Comparison of ENCODE assay signal across 8 cellular contexts in the genomic region with DNA sequence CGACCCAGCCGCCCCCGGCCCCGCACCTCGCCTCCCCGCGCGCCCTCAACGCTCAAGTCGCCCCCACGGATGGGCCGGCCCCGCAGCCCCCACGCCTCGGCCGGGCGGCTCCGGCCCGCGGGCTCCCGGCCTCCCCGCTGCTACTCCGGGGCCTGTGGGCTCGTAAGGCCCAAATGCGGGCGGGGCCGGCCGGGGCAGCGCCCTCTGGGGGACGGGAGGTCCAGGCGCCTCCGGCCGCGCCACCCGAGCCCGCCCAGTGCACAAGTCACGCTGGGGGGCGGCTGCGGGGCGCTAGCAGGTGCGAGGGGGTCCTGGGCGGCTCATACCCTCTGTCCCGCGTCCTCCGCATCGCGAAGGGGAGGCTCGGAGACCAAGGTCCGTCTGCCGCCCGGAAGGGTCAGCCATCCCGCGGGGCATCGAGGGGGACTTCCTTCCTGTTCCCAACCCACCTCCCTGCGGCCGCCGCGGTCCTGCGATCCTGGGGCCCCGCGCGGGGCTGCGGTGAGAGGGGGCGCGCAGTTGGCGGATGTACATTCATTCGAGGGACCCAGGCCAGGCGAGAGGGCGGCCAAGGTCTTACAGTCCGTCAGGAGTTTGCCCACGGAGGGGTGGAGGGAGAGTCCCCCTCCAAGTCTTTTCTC. TPM values are rescaled to one million over a fixed set of nuclear protein-coding genes. Genes with fewer than 3 reads are reported as not detected.
DNase-seq lines count a peak whose midpoint lies in the region; ATAC-seq and TF ChIP-seq lines count a peak whose summit lies in the region.

TSS of gene CIZ1 (minus strand) at position 167 of the 641 bp plus-strand sequence. CDS start 715 bp downstream, outside the sequence.

- no peaks in the 10 kb centered on the region for H3K9me3 Mint-ChIP-seq in CD8-positive, alpha-beta T cell
- H3K9me3 Mint-ChIP-seq in nephron progenitor cell = no peaks in the 10 kb centered on the region

- peak; percentile 80 for ATAC-seq in CD8-positive, alpha-beta T cell
- peak; percentile 69 for ATAC-seq in GM19328 (IDR thresholded peaks at IDR 0.05; ENCODE audit: unreplicated experiment)

- intact Hi-C loops in CD8-positive, alpha-beta T cell (cut with DNase I, micrococcal nuclease) = loop anchor here (1.0 to 5.0 kb wide), 12 partner anchors 12 to 231 kb away; partner anchors contain the start of genes BBLN (in 2 of the 2), COQ4 (in 2 of the 2), DNM1 (in 2 of the 2) and GOLGA2 (in 2 of the 2)
- intact Hi-C loops in stomach (cut with DNase I; ENCODE audit: low total_unique reads) = no loop called here

- H3K27me3 ChIP-seq in CD8-positive, alpha-beta T cell (ENCODE audit: insufficient read depth, low read length) = no peaks in the 10 kb centered on the region
- H3K27me3 ChIP-seq in HL-60 (ENCODE audit: insufficient read depth, poor library complexity, severe bottlenecking) (no peaks in the 10 kb centered on the region), stomach (no peaks in the 10 kb centered on the region)

- H3K4me3 Mint-ChIP-seq in CD8-positive, alpha-beta T cell = peak within 1 kb of the TSS; percentile 94
- peak within 1 kb of the TSS; percentile 99 for H3K4me3 Mint-ChIP-seq in nephron progenitor cell

- H3K27ac ChIP-seq in CD8-positive, alpha-beta T cell (ENCODE audit: low read depth, low read length) = peak within 1 kb of the TSS; percentile 68
- H3K27ac ChIP-seq in HL-60 (replicated peaks) (peak within 1 kb of the TSS; percentile 94), stomach (peak within 1 kb of the TSS; percentile 88 to 97 (median 94))

- 0 to 2% (median 1%) methylated on average over 17 to 71 of the region's 71 CpGs for WGBS in stomach, 5 donors

- DNase-seq in CD8-positive, alpha-beta T cell = peak; percentile 42 to 87 (median 70)
- peak; percentile 70 for DNase-seq in HL-60 (ENCODE audit: low read depth in 1 of 2, low spot score in 1 of 2)
- peak; percentile 91 for DNase-seq in RKO (ENCODE audit: low spot score)
- DNase-seq in activated T-helper 1 cell treated with anti-CD3 and anti-CD28 coated beads, Interleukin-2, amount 50 U/mL, for 16 hours (ENCODE audit: low read depth in 1 of 2, low spot score in 1 of 2) = peak; percentile 42 to 67
- peak; percentile 65 for DNase-seq in fibroblast of peridontal ligament (ENCODE audit: extremely low read depth)
- peak; percentile 84 for DNase-seq in nephron progenitor cell
- DNase-seq in stomach = peak; percentile 84

- TF ChIP-seq POLR2A in stomach (IDR thresholded peaks at IDR 0.05) = no peak

- H3K9me3 ChIP-seq in CD8-positive, alpha-beta T cell (ENCODE audit: low read length) = no peaks in the 10 kb centered on the region
- no peaks in the 10 kb centered on the region for H3K9me3 ChIP-seq in stomach

- H3K36me3 Mint-ChIP-seq in CD8-positive, alpha-beta T cell = peaks cover 28% of the 10 kb centered on the region
- H3K36me3 Mint-ChIP-seq in nephron progenitor cell (ENCODE audit: low read depth) = peaks cover 26% of the 10 kb centered on the region

- TF ChIP-seq EP300 in stomach (IDR thresholded peaks at IDR 0.05) = no peak

- H3K27ac Mint-ChIP-seq in CD8-positive, alpha-beta T cell = peak within 1 kb of the TSS; percentile 92
- H3K27ac Mint-ChIP-seq in nephron progenitor cell = peak within 1 kb of the TSS; percentile 83

- CTCF ChIA-PET in CD8-positive, alpha-beta T cell (lab: Charles Lee) = interaction anchor here (0.8 to 2.3 kb wide), 8 partner anchors 12 to 74 kb away, joined by 3 to 6 read pairs (median 4); no protein-coding TSS in a partner anchor

- H3K4me1 Mint-ChIP-seq in CD8-positive, alpha-beta T cell (ENCODE audit: low read depth) = peaks cover 35% of the 10 kb centered on the region
- peaks cover 19% of the 10 kb centered on the region for H3K4me1 Mint-ChIP-seq in nephron progenitor cell

- peak within 1 kb of the TSS; percentile 78 for H3K4me3 ChIP-seq in CD8-positive, alpha-beta T cell (ENCODE audit: low read depth, low read length)
- H3K4me3 ChIP-seq in HL-60 (replicated peaks; ENCODE audit: insufficient read depth, low read length) = peak within 1 kb of the TSS; percentile 91
- peak within 1 kb of the TSS; percentile 66 to 97 (median 86) for H3K4me3 ChIP-seq in stomach

- H3K27me3 Mint-ChIP-seq in CD8-positive, alpha-beta T cell (ENCODE audit: low read depth) = no peaks in the 10 kb centered on the region
- no peaks in the 10 kb centered on the region for H3K27me3 Mint-ChIP-seq in nephron progenitor cell (ENCODE audit: low read depth, poor library complexity)

- peaks cover 11% of the 10 kb centered on the region for H3K36me3 ChIP-seq in CD8-positive, alpha-beta T cell (ENCODE audit: insufficient read depth, low read length)
- peaks cover 0 to 27% (median 25%) of the 10 kb centered on the region in 4 donors for H3K36me3 ChIP-seq in stomach

- peaks cover 16% of the 10 kb centered on the region for H3K4me1 ChIP-seq in CD8-positive, alpha-beta T cell (ENCODE audit: insufficient read depth, low read length)
- H3K4me1 ChIP-seq in stomach = peaks cover 20 to 40% (median 30%) of the 10 kb centered on the region in 4 donors

- POLR2A ChIA-PET in CD8-positive, alpha-beta T cell (lab: Charles Lee) = interaction anchor here (0.5 to 2.7 kb wide), 5 partner anchors 31 to 1855 kb away, joined by 3 to 12 read pairs (median 7); partner anchors contain the start of gene BBLN

- peak; percentile 65 for TF ChIP-seq CTCF in CD8-positive, alpha-beta T cell (IDR thresholded peaks at IDR 0.05)
- peak; percentile 31 for TF ChIP-seq CTCF in HL-60 (IDR thresholded peaks at IDR 0.05; ENCODE audit: insufficient read depth, low read length)
- TF ChIP-seq CTCF in nephron progenitor cell (IDR thresholded peaks at IDR 0.05) = peak; percentile 51
- TF ChIP-seq CTCF in stomach (IDR thresholded peaks at IDR 0.05) = peak in 5 of 7 experiments; percentile 16 to 90 (median 75)

RNA-seq across cellular contexts. Expression of gene CIZ1, which starts in this region (rescaled TPM):
- 100 to 1,000 TPM; 109 to 116 TPM for total RNA-seq in CD8-positive, alpha-beta T cell
- 100 to 1,000 TPM in 1 of 5 donors, 10 to 100 TPM in 4; 15.2 to 217 (median 62.2) TPM for total RNA-seq in stomach
- polyA plus RNA-seq in stomach = 10 to 100 TPM; 41.0 to 62.7 (median 49.0) TPM

Comparison
In these comparisons a context has a peak if more than half of its experiments do, and no peak if none do; other contexts are left out.
1. Peak in every context shown above with its lines: DNase-seq, ATAC-seq, H3K4me3 ChIP-seq and H3K27ac ChIP-seq.